Comparison of ENCODE assay signal across 18 cellular contexts in the genomic region with DNA sequence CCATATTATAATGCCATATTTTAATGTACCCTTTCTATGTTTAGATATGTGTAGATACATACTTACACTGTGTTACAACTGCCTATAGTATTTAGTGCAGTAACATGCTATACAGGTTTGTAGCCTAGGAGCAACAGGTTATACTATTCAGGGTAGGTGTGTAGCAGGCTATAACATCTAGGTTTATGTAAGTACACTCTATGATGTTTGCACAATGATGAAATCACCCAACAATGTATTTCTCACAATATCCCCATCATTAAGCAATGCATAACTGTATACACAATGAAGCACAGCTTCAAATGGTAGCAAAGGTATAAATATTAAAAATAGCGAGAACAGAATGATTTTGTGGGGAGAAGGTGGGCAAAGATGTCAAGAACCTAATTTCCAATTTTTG.
DNase-seq lines count a peak whose midpoint lies in the region; ATAC-seq and TF ChIP-seq lines count a peak whose summit lies in the region.
"Had no signal": no experiment of that assay in that cellular context is flagged by ENCODE, and none has a peak within 500 bp of the region (broad histone marks: within the 10 kb centered on the region; RNA-seq: fewer than 3 reads in every experiment).

No MANE protein-coding gene starts in this region.

- TF ChIP-seq CTCF in MCF 10A (IDR thresholded peaks at IDR 0.05; ENCODE audit: unreplicated experiment) (no peak), breast epithelium (IDR thresholded peaks at IDR 0.05) (no peak), PC-9 (conservative IDR thresholded peaks at IDR 0.05) (no peak), omental fat pad (IDR thresholded peaks at IDR 0.05) (no peak)

- H3K36me3 Mint-ChIP-seq in MCF 10A (ENCODE audit: insufficient read depth, unreplicated experiment): peaks cover 11% of the 10 kb centered on the region
- peaks cover 43% of the 10 kb centered on the region for H3K36me3 Mint-ChIP-seq in stimulated activated memory B cell treated with anti-CD40 and anti-IgM and Interleukin-4, amounts not matched to agents 10 μg/mL and 1 μg/mL and 100 μg/mL, for 72 hours

- H3K4me1 ChIP-seq in breast epithelium (no peaks in the 10 kb centered on the region), PC-9 (replicated peaks; ENCODE audit: insufficient read depth) (peaks cover 13% of the 10 kb centered on the region)

- CTCF ChIA-PET in MCF 10A (lab: Yijun Ruan, JAX): interaction anchor here (0.7 kb wide), 1 partner anchor 48 kb away, joined by 3 read pairs; no protein-coding TSS in a partner anchor
- CTCF ChIA-PET in PC-9 (lab: Charles Lee): no interaction called here

- no peak overlapping the region for H3K4me3 ChIP-seq in breast epithelium
- no peak overlapping the region for H3K4me3 ChIP-seq in PC-9

- H3K9me2 ChIP-seq in PC-9 (ENCODE audit: insufficient read depth): no peaks in the 10 kb centered on the region

- no peaks in the 10 kb centered on the region for H3K9me3 ChIP-seq in breast epithelium
- no peaks in the 10 kb centered on the region for H3K9me3 ChIP-seq in PC-9 (ENCODE audit: insufficient read depth, low read depth)

- H3K27me3 ChIP-seq in breast epithelium (no peaks in the 10 kb centered on the region), PC-9 (ENCODE audit: insufficient read depth, low read depth) (no peaks in the 10 kb centered on the region)

- peaks cover under 1% of the 10 kb centered on the region for H3K9me3 Mint-ChIP-seq in MCF 10A (ENCODE audit: unreplicated experiment)
- H3K9me3 Mint-ChIP-seq in stimulated activated memory B cell treated with anti-CD40 and anti-IgM and Interleukin-4, amounts not matched to agents 10 μg/mL and 1 μg/mL and 100 μg/mL, for 72 hours: no peaks in the 10 kb centered on the region
- H3K9me3 Mint-ChIP-seq: CD14-positive monocyte, HFFc6, IgD-negative memory B cell had no signal

- no TSS peak for BruUV-seq in MCF 10A (replicated peaks; lab: Mats Ljungman, UMichigan)
- BruUV-seq in PC-9 (replicated peaks; lab: Mats Ljungman, UMichigan): no TSS peak

- H3K4me1 Mint-ChIP-seq in MCF 10A (ENCODE audit: insufficient read depth, unreplicated experiment): peaks cover 18% of the 10 kb centered on the region
- H3K4me1 Mint-ChIP-seq in stimulated activated memory B cell treated with anti-CD40 and anti-IgM and Interleukin-4, amounts not matched to agents 10 μg/mL and 1 μg/mL and 100 μg/mL, for 72 hours: peaks cover 6% of the 10 kb centered on the region

- intact Hi-C loops in MCF 10A (cut with micrococcal nuclease) (no loop called here), breast epithelium (cut with DNase I; ENCODE audit: low total_unique reads) (no loop called here), PC-9 (cut with micrococcal nuclease; ENCODE audit: unreplicated experiment) (no loop called here)

- H3K4me3 Mint-ChIP-seq in MCF 10A (ENCODE audit: unreplicated experiment): no peak overlapping the region
- no peak overlapping the region for H3K4me3 Mint-ChIP-seq in stimulated activated memory B cell treated with anti-CD40 and anti-IgM and Interleukin-4, amounts not matched to agents 10 μg/mL and 1 μg/mL and 100 μg/mL, for 72 hours
- H3K4me3 Mint-ChIP-seq: CD14-positive monocyte, HFFc6, IgD-negative memory B cell had no signal

- H3K36me3 ChIP-seq in breast epithelium (no peaks in the 10 kb centered on the region), PC-9 (ENCODE audit: low read depth) (no peaks in the 10 kb centered on the region)

- no peak overlapping the region for H2AFZ ChIP-seq in PC-9

- H3F3A ChIP-seq in PC-9 (ENCODE audit: insufficient read depth, low read depth): no peaks in the 10 kb centered on the region

- POLR2A ChIA-PET in MCF 10A (lab: Yijun Ruan, JAX) (no interaction called here), PC-9 (lab: Charles Lee; ENCODE audit: unreplicated experiment) (no interaction called here)

- H3K79me2 ChIP-seq in PC-9 (ENCODE audit: low read depth): no peaks in the 10 kb centered on the region

- H3K27me3 Mint-ChIP-seq in MCF 10A (ENCODE audit: insufficient read depth, unreplicated experiment): no peaks in the 10 kb centered on the region
- H3K27me3 Mint-ChIP-seq in stimulated activated memory B cell treated with anti-CD40 and anti-IgM and Interleukin-4, amounts not matched to agents 10 μg/mL and 1 μg/mL and 100 μg/mL, for 72 hours: no peaks in the 10 kb centered on the region
- H3K27me3 Mint-ChIP-seq: IgD-negative memory B cell had no signal

- peak; percentile 20 for DNase-seq in MCF 10A (ENCODE audit: unreplicated experiment)
- no peak for DNase-seq in breast epithelium (ENCODE audit: low spot score in 2 of 2)
- peak in 1 of 2 experiments; percentile 73 for DNase-seq in PC-9
- DNase-seq in epithelial cell of prostate (ENCODE audit: low read depth, low spot score): peak; percentile 44
- DNase-seq in COR-L47 (lab: John Stamatoyannopoulos, UW): no peak
- no peak for DNase-seq in SHP77 treated with DMSO at 0.1 percent for 48 hours (lab: John Stamatoyannopoulos, UW)
- no peak for DNase-seq in omental fat pad (ENCODE audit: low spot score)
- DNase-seq: 8988T, HFFc6, Kasumi-1, NCI-H1105, NCI-H2081, NCI-H446 treated with DMSO at 0.1 percent for 48 hours, RPMI8226 had no signal

- H4K20me1 ChIP-seq in PC-9 (ENCODE audit: insufficient read depth): no peaks in the 10 kb centered on the region

- no peak overlapping the region for H3K27ac ChIP-seq in breast epithelium
- no peak overlapping the region for H3K27ac ChIP-seq in PC-9
- H3K27ac ChIP-seq in epithelial cell of prostate: peak overlapping the region; percentile 56
- H3K27ac ChIP-seq: HL-60 had no signal

- H3K27ac Mint-ChIP-seq in MCF 10A (ENCODE audit: low read depth, unreplicated experiment): no peak overlapping the region
- no peak overlapping the region for H3K27ac Mint-ChIP-seq in stimulated activated memory B cell treated with anti-CD40 and anti-IgM and Interleukin-4, amounts not matched to agents 10 μg/mL and 1 μg/mL and 100 μg/mL, for 72 hours
- H3K27ac Mint-ChIP-seq: CD14-positive monocyte, HFFc6, IgD-negative memory B cell had no signal

- 0 out of 2 replicates have a peak overlapping the region, but pooled peaks have one; percentile 1 for H3K4me2 ChIP-seq in PC-9

- TF ChIP-seq POLR2A in breast epithelium (IDR thresholded peaks at IDR 0.05): no peak

- no peak for ATAC-seq in omental fat pad (ENCODE audit: low FRiP score)
- no peak for ATAC-seq in stimulated activated memory B cell treated with anti-CD40 and anti-IgM and Interleukin-4, amounts not matched to agents 10 μg/mL and 1 μg/mL and 100 μg/mL, for 72 hours

Comparison
In these comparisons a context has a peak if more than half of its experiments do, and no peak if none do; other contexts are left out.
1. DNase-seq: peak in MCF 10A (single experiment) and epithelial cell of prostate (single experiment); none in breast epithelium (0 of 2), COR-L47 (single experiment), SHP77 treated with DMSO at 0.1 percent for 48 hours (single experiment) and omental fat pad (single experiment).